ENCODE assay signal across 20 cellular contexts in genomic region chr6:20340459-20340858, GRCh38.
DNase-seq lines count a peak whose midpoint lies in the region; ATAC-seq and TF ChIP-seq lines count a peak whose summit lies in the region.
"Had no signal": no experiment of that assay in that cellular context is flagged by ENCODE, and none has a peak within 500 bp of the region (broad histone marks: within the 10 kb centered on the region; RNA-seq: fewer than 3 reads in every experiment).

No MANE protein-coding gene starts in this region.

- no peaks in the 10 kb centered on the region for H3K79me2 ChIP-seq in SK-N-SH (ENCODE audit: insufficient read depth)

- H3K36me3 ChIP-seq in SK-N-SH (replicated peaks in 1 of 2; ENCODE audit: control insufficient read depth in 1 of 2, insufficient read depth in 2 of 2, low read length in 1 of 2), result no peaks in the 10 kb centered on the region
- H3K36me3 ChIP-seq in SJCRH30, result no peaks in the 10 kb centered on the region
- no peaks in the 10 kb centered on the region for H3K36me3 ChIP-seq in thyroid gland
- H3K36me3 ChIP-seq: BE2C, right atrium auricular region had no signal

- no peak overlapping the region for H3K4me2 ChIP-seq in SK-N-SH

- DNase-seq in SK-N-SH, result no peak
- DNase-seq in NCI-H1694 treated with DMSO at 0.1 percent for 48 hours (lab: John Stamatoyannopoulos, UW), result peak; percentile 93
- DNase-seq in SJCRH30, result peak; percentile 76 to 79
- peak; percentile 3 for DNase-seq in putamen (ENCODE audit: low spot score)
- DNase-seq in thyroid gland, result no peak
- DNase-seq in stimulated activated CD4-positive, alpha-beta T cell treated with anti-CD3 and anti-CD28 coated beads, Interleukin-1b, Interleukin-23, amount 100 ng/mL, for 48 hours, result no peak
- no peak for DNase-seq in HCEC 1CT
- DNase-seq: activated B cell treated with CpG ODN at 0.5 μM for 24 hours; activated CD4-positive, alpha-beta memory T cell treated with anti-CD3 and anti-CD28 coated beads, Interleukin-2, amount 10 ng/mL, durations not matched to agents 7 days and 5 days; activated T-cell treated with anti-CD3 and anti-CD28 coated beads for 4 hours; BE2C; COR-L47; NCI-H187 treated with DMSO at 0.1 percent for 48 hours; NCI-H510A; occipital lobe; stimulated activated CD4-positive, alpha-beta T cell treated with anti-CD3 and anti-CD28 coated beads, Interleukin-15, amount 100 ng/mL, for 24 hours had no signal

- no peaks in the 10 kb centered on the region for H4K20me1 ChIP-seq in SK-N-SH (ENCODE audit: insufficient read depth)

- no peak for TF ChIP-seq CTCF in SK-N-SH (IDR thresholded peaks at IDR 0.05)
- no peak for TF ChIP-seq CTCF in thyroid gland (IDR thresholded peaks at IDR 0.05)

- peak; percentile 32; the same call in 1 of the 3 replicates for ATAC-seq in SK-N-SH treated with all-trans-retinoic acid at 6 μM for 48 hours

- H3K27ac ChIP-seq in SK-N-SH (ENCODE audit: low read depth in 2 of 2, low read length in 1 of 2) (no peak overlapping the region), SJCRH30 (no peak overlapping the region), thyroid gland (no peak overlapping the region)
- H3K27ac ChIP-seq: right atrium auricular region, SK-N-MC had no signal

- H3K4me1 ChIP-seq in SK-N-SH (ENCODE audit: control insufficient read depth in 1 of 2, insufficient read depth in 2 of 2, low read depth in 1 of 2, low read length in 1 of 2), result no peaks in the 10 kb centered on the region
- peaks cover 3% of the 10 kb centered on the region; the same call in 1 of the 2 replicates for H3K4me1 ChIP-seq in SJCRH30
- no peaks in the 10 kb centered on the region for H3K4me1 ChIP-seq in thyroid gland
- H3K4me1 ChIP-seq: BE2C, right atrium auricular region had no signal

- H3F3A ChIP-seq in SK-N-SH (replicated peaks; ENCODE audit: insufficient read depth), result no peaks in the 10 kb centered on the region

- no peak overlapping the region for H3K9ac ChIP-seq in SK-N-SH

- H3K27me3 ChIP-seq in SK-N-SH (ENCODE audit: insufficient read depth), result no peaks in the 10 kb centered on the region
- no peaks in the 10 kb centered on the region for H3K27me3 ChIP-seq in SJCRH30
- H3K27me3 ChIP-seq in thyroid gland, result no peaks in the 10 kb centered on the region
- H3K27me3 ChIP-seq: right atrium auricular region had no signal

- H3K4me3 ChIP-seq in SK-N-SH (ENCODE audit: low read depth in 2 of 2, low read length in 1 of 2) (no peak overlapping the region), SJCRH30 (no peak overlapping the region), thyroid gland (replicated peaks in 1 of 3) (no peak overlapping the region)
- H3K4me3 ChIP-seq: lung, right atrium auricular region, SK-N-MC had no signal

- TF ChIP-seq RAD21 in SK-N-SH (IDR thresholded peaks at IDR 0.05; ENCODE audit: low read length), result no peak

- no peak for TF ChIP-seq EP300 in SK-N-SH (IDR thresholded peaks at IDR 0.05; ENCODE audit: borderline replicate concordance in 1 of 2, low read depth in 1 of 2, low read length in 1 of 2)

- H3K9me3 ChIP-seq in SK-N-SH (no peaks in the 10 kb centered on the region), SJCRH30 (replicated peaks) (no peaks in the 10 kb centered on the region), thyroid gland (no peaks in the 10 kb centered on the region)
- H3K9me3 ChIP-seq: BE2C, right atrium auricular region had no signal

- CTCF ChIA-PET in SK-N-SH (lab: Yijun Ruan, JAX), result interaction anchor here (0.7 to 1.4 kb wide), 2 partner anchors 9 to 214 kb away, joined by 3 to 6 read pairs; no protein-coding TSS in a partner anchor

- POLR2A ChIA-PET in SK-N-SH (lab: Yijun Ruan, JAX), result no interaction called here

- intact Hi-C loops in thyroid gland (cut with DNase I), result no loop called here

- H3K9me2 ChIP-seq in SK-N-SH, result no peaks in the 10 kb centered on the region

- no peak for TF ChIP-seq POLR2A in thyroid gland (IDR thresholded peaks at IDR 0.05)

- no peak overlapping the region for H2AFZ ChIP-seq in SK-N-SH (ENCODE audit: low read depth)

- WGBS in SK-N-SH (ENCODE audit: low lambda C conversion rate), result 78% methylated on average over 6 of the region's 6 CpGs
- WGBS in thyroid gland, 2 donors, result 85 to 97% methylated on average over 6 of the region's 6 CpGs

TF ChIP-seq in SK-N-SH treated with all-trans-retinoic acid at 6 μM for 48 hours, 23 proteins besides CTCF, POLR2A, EP300 and RAD21:
- TF ChIP-seq ZNF565 (CRISPR knock-in tag; conservative IDR thresholded peaks at IDR 0.05; ENCODE audit: low read depth), result no peak
- TF ChIP-seq ZFP3 (CRISPR knock-in tag; IDR thresholded peaks at IDR 0.05), result no peak
- no peak for TF ChIP-seq ZC3H10 (CRISPR knock-in tag; IDR thresholded peaks at IDR 0.05)
- TF ChIP-seq ARNTL (CRISPR knock-in tag; IDR thresholded peaks at IDR 0.05; ENCODE audit: borderline replicate concordance, low read depth), result no peak
- no peak for TF ChIP-seq OSR1 (CRISPR knock-in tag; IDR thresholded peaks at IDR 0.05)
- TF ChIP-seq RARB (CRISPR knock-in tag; IDR thresholded peaks at IDR 0.05), result no peak
- no peak for TF ChIP-seq GLIS3 (CRISPR knock-in tag; IDR thresholded peaks at IDR 0.05)
- no peak for TF ChIP-seq ZNF8 (CRISPR knock-in tag; IDR thresholded peaks at IDR 0.05)
TF ChIP-seq in SK-N-SH treated with all-trans-retinoic acid at 6 μM for 48 hours: peak in this region for 0.

TF ChIP-seq in SK-N-SH, 30 proteins besides CTCF, POLR2A, EP300 and RAD21:
- TF ChIP-seq YY1 (IDR thresholded peaks at IDR 0.05; ENCODE audit: low read depth) (no peak), GATA2 (CRISPR knock-in tag; IDR thresholded peaks at IDR 0.05) (no peak), USF1 (IDR thresholded peaks at IDR 0.05; ENCODE audit: borderline replicate concordance, low read depth) (no peak), TEAD4 (IDR thresholded peaks at IDR 0.05; ENCODE audit: borderline replicate concordance, insufficient read depth) (no peak), NRF1 (IDR thresholded peaks at IDR 0.05; ENCODE audit: low read depth, low read length) (no peak), SMC3 (IDR thresholded peaks at IDR 0.05; ENCODE audit: low read depth, low read length) (no peak), IRF3 (IDR thresholded peaks at IDR 0.05; ENCODE audit: low read depth, low read length) (no peak), MEF2A (IDR thresholded peaks at IDR 0.05; ENCODE audit: borderline replicate concordance, low read depth) (no peak), ZBTB33 (IDR thresholded peaks at IDR 0.05; ENCODE audit: borderline replicate concordance, low read depth) (no peak), RFX5 (IDR thresholded peaks at IDR 0.05; ENCODE audit: low read length) (no peak), RXRA (IDR thresholded peaks at IDR 0.05; ENCODE audit: borderline replicate concordance, low read depth) (no peak), TAF1 (IDR thresholded peaks at IDR 0.05; ENCODE audit: borderline replicate concordance, low read depth, low read length) (no peak), MXI1 (IDR thresholded peaks at IDR 0.05; ENCODE audit: low read depth, low read length) (no peak), POLR2AphosphoS5 (IDR thresholded peaks at IDR 0.05; ENCODE audit: low read depth, low read length) (no peak)
TF ChIP-seq in SK-N-SH: peak in this region for 0.

Comparison
In these comparisons a context has a peak if more than half of its experiments do, and no peak if none do; other contexts are left out.
1. DNase-seq: peak in NCI-H1694 treated with DMSO at 0.1 percent for 48 hours (single experiment), SJCRH30 (2 of 2) and putamen (single experiment); none in SK-N-SH (single experiment), thyroid gland (0 of 2), stimulated activated CD4-positive, alpha-beta T cell treated with anti-CD3 and anti-CD28 coated beads, Interleukin-1b, Interleukin-23, amount 100 ng/mL, for 48 hours (single experiment) and HCEC 1CT (single experiment).